In genomic region chr14:103528512-103529382, GRCh38 we compare ENCODE assay signal across 8 cellular contexts. TPM values are rescaled to one million over a fixed set of nuclear protein-coding genes. Genes with fewer than 3 reads are reported as not detected.
DNase-seq lines count a peak whose midpoint lies in the region; ATAC-seq, FAIRE-seq and TF ChIP-seq lines count a peak whose summit lies in the region.

Gene TRMT61A, plus strand, starts transcription at chr14:103529196. Its CDS starts 783 bp downstream, at chr14:103529979.

- intact Hi-C loops in PC-9 (cut with micrococcal nuclease; ENCODE audit: unreplicated experiment): loop anchor here (1.0 kb wide), 1 partner anchor 12 kb away; no protein-coding TSS in a partner anchor

- no peaks in the 10 kb centered on the region for H3K36me3 Mint-ChIP-seq in IgD-negative memory B cell
- peaks cover under 1 to 3% of the 10 kb centered on the region in 2 donors for H3K36me3 Mint-ChIP-seq in activated T-cell treated with anti-CD3 and anti-CD28 coated beads, Interleukin-2, amount 50 U/mL, for 72 hours (ENCODE audit: insufficient read depth in 2 of 2)

- H3K4me2 ChIP-seq in PC-9: peak within 1 kb of the TSS; percentile 97

- H3K9me3 Mint-ChIP-seq in IgD-negative memory B cell: no peaks in the 10 kb centered on the region
- H3K9me3 Mint-ChIP-seq in activated T-cell treated with anti-CD3 and anti-CD28 coated beads, Interleukin-2, amount 50 U/mL, for 72 hours: no peaks in the 10 kb centered on the region

- peak; percentile 86 for DNase-seq in AG04450 (ENCODE audit: low read depth, low spot score)
- peak; percentile 96 for DNase-seq in GM19239 (ENCODE audit: insufficient read length, low spot score)
- DNase-seq in PC-9: peak; percentile 89 to 93
- peak; percentile 76 to 78 for DNase-seq in activated T-cell treated with anti-CD3 and anti-CD28 coated beads, Interleukin-2, amount 50 U/mL, for 72 hours
- DNase-seq in myocyte (ENCODE audit: low read depth): peak; percentile 88
- peak; percentile 48 to 75 for DNase-seq in stimulated activated CD8-positive, alpha-beta memory T cell treated with anti-CD3 and anti-CD28 coated beads, Interleukin-7, amount 100 ng/mL, for 4 hours (ENCODE audit: low read depth in 2 of 2)

- peak within 1 kb of the TSS; percentile 87 for H2AFZ ChIP-seq in PC-9

- peaks cover 6% of the 10 kb centered on the region for H3K9me3 ChIP-seq in AG04450 (ENCODE audit: control insufficient read depth, insufficient read depth, low read length)
- H3K9me3 ChIP-seq in PC-9 (ENCODE audit: insufficient read depth, low read depth): no peaks in the 10 kb centered on the region

- peaks cover 32% of the 10 kb centered on the region for H4K20me1 ChIP-seq in PC-9 (ENCODE audit: insufficient read depth)

- H3K27me3 ChIP-seq in AG04450 (ENCODE audit: control insufficient read depth, insufficient read depth, low read length) (peaks cover 3% of the 10 kb centered on the region), PC-9 (ENCODE audit: insufficient read depth, low read depth) (no peaks in the 10 kb centered on the region)

- TSS peak; percentile 74 for BruUV-seq in PC-9 (replicated peaks; lab: Mats Ljungman, UMichigan)

- TF ChIP-seq CTCF in AG04450 (IDR thresholded peaks at IDR 0.05; ENCODE audit: low read depth, low read length) (no peak), PC-9 (conservative IDR thresholded peaks at IDR 0.05) (no peak)

- H3K4me3 ChIP-seq in AG04450 (ENCODE audit: low read depth, low read length): peak within 1 kb of the TSS; percentile 95
- H3K4me3 ChIP-seq in PC-9: peak within 1 kb of the TSS; percentile 79

- peaks cover 23% of the 10 kb centered on the region for H3K4me1 ChIP-seq in PC-9 (replicated peaks; ENCODE audit: insufficient read depth)

- H3F3A ChIP-seq in PC-9 (ENCODE audit: insufficient read depth, low read depth): peaks cover 39% of the 10 kb centered on the region

- H3K9me2 ChIP-seq in PC-9 (ENCODE audit: insufficient read depth): no peaks in the 10 kb centered on the region

- H3K27ac ChIP-seq in AG04450 (ENCODE audit: low read depth, low read length) (peak within 1 kb of the TSS; percentile 82), PC-9 (peak within 1 kb of the TSS; percentile 23)

- CTCF ChIA-PET in AG04450 (lab: Charles Lee) (interaction anchor here (5.2 kb wide), 1 partner anchor 11 kb away, joined by 29 read pairs; no protein-coding TSS in a partner anchor), PC-9 (lab: Charles Lee) (interaction anchor here (0.7 to 1.9 kb wide), 4 partner anchors 10 to 194 kb away, joined by 3 to 10 read pairs (median 4); no protein-coding TSS in a partner anchor)

- H3K27me3 Mint-ChIP-seq in IgD-negative memory B cell: no peaks in the 10 kb centered on the region
- H3K27me3 Mint-ChIP-seq in activated T-cell treated with anti-CD3 and anti-CD28 coated beads, Interleukin-2, amount 50 U/mL, for 72 hours (ENCODE audit: low read depth): no peaks in the 10 kb centered on the region

- H3K79me2 ChIP-seq in PC-9 (ENCODE audit: low read depth): peaks cover 44% of the 10 kb centered on the region

- peaks cover 20 to 26% (median 25%) of the 10 kb centered on the region in 3 donors for H3K4me1 Mint-ChIP-seq in IgD-negative memory B cell
- H3K4me1 Mint-ChIP-seq in activated T-cell treated with anti-CD3 and anti-CD28 coated beads, Interleukin-2, amount 50 U/mL, for 72 hours (ENCODE audit: low read depth): peaks cover 37% of the 10 kb centered on the region

- peaks cover 17% of the 10 kb centered on the region; the same call in 1 of the 2 replicates for H3K36me3 ChIP-seq in PC-9 (ENCODE audit: low read depth)

- peak within 1 kb of the TSS; percentile 85 to 97 (median 94) for H3K27ac Mint-ChIP-seq in IgD-negative memory B cell
- peak within 1 kb of the TSS; percentile 93 for H3K27ac Mint-ChIP-seq in activated T-cell treated with anti-CD3 and anti-CD28 coated beads, Interleukin-2, amount 50 U/mL, for 72 hours

- POLR2A ChIA-PET in AG04450 (lab: Yijun Ruan, JAX): interaction anchor here (0.6 to 2.9 kb wide), 7 partner anchors 8 to 402 kb away, joined by 3 to 18 read pairs (median 3); partner anchors contain the start of gene BAG5
- POLR2A ChIA-PET in PC-9 (lab: Charles Lee; ENCODE audit: unreplicated experiment): interaction anchor here (0.5 to 1.2 kb wide), 6 partner anchors 11 to 1136 kb away, joined by 3 to 10 read pairs (median 5); no protein-coding TSS in a partner anchor

- peak; percentile 83 to 85 for ATAC-seq in activated T-cell treated with anti-CD3 and anti-CD28 coated beads, Interleukin-2, amount 50 U/mL, for 72 hours (replicated peaks in 1 of 2)
- ATAC-seq in esophagus mucosa: peak; percentile 78

- H3K4me3 Mint-ChIP-seq in IgD-negative memory B cell: peak within 1 kb of the TSS; percentile 86 to 96 (median 92)
- H3K4me3 Mint-ChIP-seq in activated T-cell treated with anti-CD3 and anti-CD28 coated beads, Interleukin-2, amount 50 U/mL, for 72 hours: peak within 1 kb of the TSS; percentile 84 to 88

- FAIRE-seq in GM19239 (lab: Jason Lieb, UNC): peak; percentile 83

RNA-seq across cellular contexts. Expression of gene TRMT61A, which starts in this region (rescaled TPM):
- 4.4 and 6.1 TPM in 2 replicates for polyA plus RNA-seq in AG04450 (2011; rRNA removed)
- 2.7 and 3.7 TPM in 2 replicates for polyA minus RNA-seq in AG04450 (2011; rRNA and poly(A)+ RNA removed)
- polyA plus RNA-seq in IgD-negative memory B cell: 12.6 TPM
- 22.5 and 25.9 TPM in 2 replicates for total RNA-seq in PC-9 (2021)
- 1 to 10 TPM; 6.3 to 8.4 TPM for total RNA-seq in activated T-cell treated with anti-CD3 and anti-CD28 coated beads, Interleukin-2, amount 50 U/mL, for 72 hours
- total RNA-seq in esophagus mucosa: 6.1 TPM
- 14.4 and 18.5 TPM in 2 replicates for total RNA-seq in myocyte
- 14.1 TPM for polyA plus RNA-seq in myocyte (2012)

Comparison
In these comparisons a context has a peak if more than half of its experiments do, and no peak if none do; other contexts are left out.
1. Peak in every context shown above with its lines: DNase-seq, ATAC-seq, H3K4me3 ChIP-seq and H3K27ac ChIP-seq.